In the genomic region with DNA sequence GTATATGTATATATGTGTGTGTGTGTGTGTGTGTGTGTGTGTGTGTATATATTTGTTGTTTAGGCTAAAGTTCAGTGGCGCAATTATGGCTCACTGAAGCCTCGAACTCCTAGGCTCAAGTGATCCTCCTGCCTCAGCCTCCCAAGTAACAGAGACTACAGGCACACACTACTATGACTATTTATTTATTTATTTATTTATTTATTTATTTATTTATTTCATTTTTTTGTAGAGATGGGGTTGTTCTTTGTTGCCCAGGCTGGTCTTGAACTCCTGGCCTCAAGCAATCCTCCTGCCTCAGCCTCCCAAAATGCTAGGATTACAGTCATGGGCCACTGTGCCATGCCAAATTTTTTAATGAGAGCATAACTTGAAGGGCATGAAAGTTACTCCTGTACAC, we compare ENCODE assay signal across 1 cellular context.
A peak's percentile ranks its signal among the peaks of the same experiment; 100 is the strongest.
TF ChIP-seq lines count a peak whose summit lies in the region.
"Not testable (repeated sequence)": the region's sequence is repeated elsewhere in the genome, so short reads cannot be mapped to it uniquely, and the experiment has no call there.

No MANE protein-coding gene starts in this region.

- H3K9me3 ChIP-seq in HEK293 (ENCODE audit: control insufficient read depth, insufficient read depth, low read depth, low read length), result not testable (repeated sequence)

- not testable (repeated sequence) for TF ChIP-seq CTCF in HEK293 (tag by site-specific recombination; IDR thresholded peaks at IDR 0.05)

- CTCF ChIA-PET in HEK293 (lab: Yijun Ruan, JAX), result interaction anchor here (0.9 kb wide), 1 partner anchor 11 kb away, joined by 3 read pairs; no protein-coding TSS in a partner anchor

- not testable (repeated sequence) for H3K27ac ChIP-seq in HEK293 (ENCODE audit: extremely low read depth, low read depth, low read length)

- not testable (repeated sequence) for H3K4me3 ChIP-seq in HEK293 (ENCODE audit: low read depth, low read length)

- not testable (repeated sequence) for H3K4me1 ChIP-seq in HEK293 (ENCODE audit: control insufficient read depth, insufficient read depth, low read length)

- H3K36me3 ChIP-seq in HEK293 (ENCODE audit: control insufficient read depth in 2 of 2, insufficient read depth in 1 of 2, low read length in 2 of 2), result not testable (repeated sequence)

- POLR2A ChIA-PET in HEK293 (lab: Yijun Ruan, JAX), result not testable (repeated sequence)

TF ChIP-seq in HEK293, 187 proteins besides CTCF, POLR2A, EP300 and RAD21:
- 0 out of 2 replicates have a peak, but pooled peaks have one; percentile 42 for TF ChIP-seq ZNF140 (tag by site-specific recombination; IDR thresholded peaks at IDR 0.05)
- TF ChIP-seq, protein P1, sequence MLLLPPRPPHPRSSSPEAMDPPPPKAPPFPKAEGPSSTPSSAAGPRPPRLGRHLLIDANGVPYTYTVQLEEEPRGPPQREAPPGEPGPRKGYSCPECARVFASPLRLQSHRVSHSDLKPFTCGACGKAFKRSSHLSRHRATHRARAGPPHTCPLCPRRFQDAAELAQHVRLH (tag by site-specific recombination; IDR thresholded peaks at IDR 0.05), result 0 out of 2 replicates have a peak, but pooled peaks have one; percentile 21
- 0 out of 2 replicates have a peak, but pooled peaks have one; percentile 43 for TF ChIP-seq ZFP37 (tag by site-specific recombination; IDR thresholded peaks at IDR 0.05)
- TF ChIP-seq ZNF623 (tag by site-specific recombination; IDR thresholded peaks at IDR 0.05), result peak; percentile 45
- TF ChIP-seq, protein P2, sequence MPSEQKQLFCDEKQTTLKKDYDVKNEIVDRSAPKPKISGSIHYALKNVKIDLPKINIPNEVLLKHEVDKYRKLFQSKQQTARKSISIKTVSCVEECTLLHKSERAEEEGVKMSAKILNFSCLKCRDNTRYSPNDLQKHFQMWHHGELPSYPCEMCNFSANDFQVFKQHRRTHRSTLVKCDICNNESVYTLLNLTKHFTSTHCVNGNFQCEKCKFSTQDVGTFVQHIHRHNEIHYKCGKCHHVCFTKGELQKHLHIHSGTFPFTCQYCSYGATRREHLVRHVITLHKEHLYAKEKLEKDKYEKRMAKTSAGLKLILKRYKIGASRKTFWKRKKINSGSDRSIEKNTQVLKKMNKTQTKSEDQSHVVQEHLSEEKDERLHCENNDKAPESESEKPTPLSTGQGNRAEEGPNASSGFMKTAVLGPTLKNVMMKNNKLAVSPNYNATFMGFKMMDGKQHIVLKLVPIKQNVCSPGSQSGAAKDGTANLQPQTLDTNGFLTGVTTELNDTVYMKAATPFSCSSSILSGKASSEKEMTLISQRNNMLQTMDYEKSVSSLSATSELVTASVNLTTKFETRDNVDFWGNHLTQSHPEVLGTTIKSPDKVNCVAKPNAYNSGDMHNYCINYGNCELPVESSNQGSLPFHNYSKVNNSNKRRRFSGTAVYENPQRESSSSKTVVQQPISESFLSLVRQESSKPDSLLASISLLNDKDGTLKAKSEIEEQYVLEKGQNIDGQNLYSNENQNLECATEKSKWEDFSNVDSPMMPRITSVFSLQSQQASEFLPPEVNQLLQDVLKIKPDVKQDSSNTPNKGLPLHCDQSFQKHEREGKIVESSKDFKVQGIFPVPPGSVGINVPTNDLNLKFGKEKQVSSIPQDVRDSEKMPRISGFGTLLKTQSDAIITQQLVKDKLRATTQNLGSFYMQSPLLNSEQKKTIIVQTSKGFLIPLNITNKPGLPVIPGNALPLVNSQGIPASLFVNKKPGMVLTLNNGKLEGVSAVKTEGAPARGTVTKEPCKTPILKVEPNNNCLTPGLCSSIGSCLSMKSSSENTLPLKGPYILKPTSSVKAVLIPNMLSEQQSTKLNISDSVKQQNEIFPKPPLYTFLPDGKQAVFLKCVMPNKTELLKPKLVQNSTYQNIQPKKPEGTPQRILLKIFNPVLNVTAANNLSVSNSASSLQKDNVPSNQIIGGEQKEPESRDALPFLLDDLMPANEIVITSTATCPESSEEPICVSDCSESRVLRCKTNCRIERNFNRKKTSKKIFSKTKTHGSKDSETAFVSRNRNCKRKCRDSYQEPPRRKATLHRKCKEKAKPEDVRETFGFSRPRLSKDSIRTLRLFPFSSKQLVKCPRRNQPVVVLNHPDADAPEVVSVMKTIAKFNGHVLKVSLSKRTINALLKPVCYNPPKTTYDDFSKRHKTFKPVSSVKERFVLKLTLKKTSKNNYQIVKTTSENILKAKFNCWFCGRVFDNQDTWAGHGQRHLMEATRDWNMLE (tag by site-specific recombination; conservative IDR thresholded peaks at IDR 0.05; ENCODE audit: low read depth), result peak; percentile 71; the same call in 1 of the 2 replicates
- peak; percentile 59 for TF ChIP-seq ZNF555 (tag by site-specific recombination; conservative IDR thresholded peaks at IDR 0.05)
- peak; percentile 83; the same call in 1 of the 2 replicates for TF ChIP-seq ZNF394 (tag by site-specific recombination; IDR thresholded peaks at IDR 0.05; ENCODE audit: borderline replicate concordance)
- peak; percentile 39; the same call in 1 of the 2 replicates for TF ChIP-seq ZNF202 (tag by site-specific recombination; IDR thresholded peaks at IDR 0.05; ENCODE audit: borderline replicate concordance)
- TF ChIP-seq, protein P3, sequence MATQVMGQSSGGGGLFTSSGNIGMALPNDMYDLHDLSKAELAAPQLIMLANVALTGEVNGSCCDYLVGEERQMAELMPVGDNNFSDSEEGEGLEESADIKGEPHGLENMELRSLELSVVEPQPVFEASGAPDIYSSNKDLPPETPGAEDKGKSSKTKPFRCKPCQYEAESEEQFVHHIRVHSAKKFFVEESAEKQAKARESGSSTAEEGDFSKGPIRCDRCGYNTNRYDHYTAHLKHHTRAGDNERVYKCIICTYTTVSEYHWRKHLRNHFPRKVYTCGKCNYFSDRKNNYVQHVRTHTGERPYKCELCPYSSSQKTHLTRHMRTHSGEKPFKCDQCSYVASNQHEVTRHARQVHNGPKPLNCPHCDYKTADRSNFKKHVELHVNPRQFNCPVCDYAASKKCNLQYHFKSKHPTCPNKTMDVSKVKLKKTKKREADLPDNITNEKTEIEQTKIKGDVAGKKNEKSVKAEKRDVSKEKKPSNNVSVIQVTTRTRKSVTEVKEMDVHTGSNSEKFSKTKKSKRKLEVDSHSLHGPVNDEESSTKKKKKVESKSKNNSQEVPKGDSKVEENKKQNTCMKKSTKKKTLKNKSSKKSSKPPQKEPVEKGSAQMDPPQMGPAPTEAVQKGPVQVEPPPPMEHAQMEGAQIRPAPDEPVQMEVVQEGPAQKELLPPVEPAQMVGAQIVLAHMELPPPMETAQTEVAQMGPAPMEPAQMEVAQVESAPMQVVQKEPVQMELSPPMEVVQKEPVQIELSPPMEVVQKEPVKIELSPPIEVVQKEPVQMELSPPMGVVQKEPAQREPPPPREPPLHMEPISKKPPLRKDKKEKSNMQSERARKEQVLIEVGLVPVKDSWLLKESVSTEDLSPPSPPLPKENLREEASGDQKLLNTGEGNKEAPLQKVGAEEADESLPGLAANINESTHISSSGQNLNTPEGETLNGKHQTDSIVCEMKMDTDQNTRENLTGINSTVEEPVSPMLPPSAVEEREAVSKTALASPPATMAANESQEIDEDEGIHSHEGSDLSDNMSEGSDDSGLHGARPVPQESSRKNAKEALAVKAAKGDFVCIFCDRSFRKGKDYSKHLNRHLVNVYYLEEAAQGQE (tag by site-specific recombination; IDR thresholded peaks at IDR 0.05), result peak; percentile 39; the same call in 1 of the 2 replicates
- TF ChIP-seq ZNF426 (tag by site-specific recombination; IDR thresholded peaks at IDR 0.05), result peak; percentile 67
- TF ChIP-seq ZBTB11 (tag by site-specific recombination; conservative IDR thresholded peaks at IDR 0.05; ENCODE audit: low read depth), result peak; percentile 50
- peak; percentile 41; the same call in 1 of the 2 replicates for TF ChIP-seq ZBTB8A (tag by site-specific recombination; IDR thresholded peaks at IDR 0.05)
TF ChIP-seq in HEK293: peak in this region for 12; not testable (repeated sequence) for 175.
